In the genomic region with DNA sequence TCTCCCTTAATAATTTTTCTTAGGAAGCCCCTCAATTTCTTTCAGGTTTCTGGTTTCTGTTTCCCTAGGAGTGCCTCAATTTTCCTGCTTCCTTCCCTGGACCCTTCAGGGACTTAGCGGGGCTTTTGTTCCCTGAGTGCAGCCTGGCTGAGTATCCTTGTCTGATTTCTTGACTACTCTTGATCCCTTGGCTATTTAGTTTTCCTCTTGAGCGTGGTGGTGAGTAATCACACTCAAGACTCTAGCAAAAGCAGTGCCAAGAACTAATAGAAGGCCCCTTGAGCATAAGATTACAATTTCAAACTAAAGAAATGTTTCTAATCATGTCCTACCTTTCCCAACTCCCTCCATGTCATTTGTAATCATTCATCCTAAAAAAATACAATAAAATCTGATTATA, we compare ENCODE assay signal across 16 cellular contexts.
DNase-seq lines count a peak whose midpoint lies in the region; ATAC-seq and TF ChIP-seq lines count a peak whose summit lies in the region.
"Had no signal": no experiment of that assay in that cellular context is flagged by ENCODE, and none has a peak within 500 bp of the region (broad histone marks: within the 10 kb centered on the region; RNA-seq: fewer than 3 reads in every experiment).

No MANE protein-coding gene starts in this region.

- H3K4me3 ChIP-seq in GM23248: no peak overlapping the region
- no peak overlapping the region for H3K4me3 ChIP-seq in astrocyte of the cerebellum (ENCODE audit: low read depth, low read length)
- no peak overlapping the region for H3K4me3 ChIP-seq in fibroblast of villous mesenchyme (ENCODE audit: low read depth, low read length)
- H3K4me3 ChIP-seq in upper lobe of left lung: no peak overlapping the region
- H3K4me3 ChIP-seq in mucosa of descending colon: no peak overlapping the region

- intact Hi-C loops in mucosa of descending colon (cut with DNase I, micrococcal nuclease): no loop called here
- intact Hi-C loops in sciatic nerve (cut with DNase I): no loop called here

- 55 to 65% methylated on average over 2 of the region's 2 CpGs for WGBS in GM23248 (ENCODE audit: low coverage in 1 of 2, low lambda C conversion rate in 2 of 2, missing lambda C conversion rate in 2 of 2), 2 experiments
- WGBS in upper lobe of left lung, 2 donors: 41 to 60% methylated on average over 2 of the region's 2 CpGs

- H3K4me1 ChIP-seq in GM23248 (ENCODE audit: insufficient read depth) (peaks cover 50% of the 10 kb centered on the region), upper lobe of left lung (peaks cover 3 to 34% (median 11%) of the 10 kb centered on the region in 4 donors), mucosa of descending colon (ENCODE audit: low read depth) (no peaks in the 10 kb centered on the region)

- H3K79me2 ChIP-seq in GM23248 (ENCODE audit: insufficient read depth): no peaks in the 10 kb centered on the region

- TF ChIP-seq EP300 in upper lobe of left lung (IDR thresholded peaks at IDR 0.05): peak in 1 of 4 donors; percentile 66

- H3K36me3 ChIP-seq in GM23248 (ENCODE audit: low read depth): no peaks in the 10 kb centered on the region
- H3K36me3 ChIP-seq in upper lobe of left lung: no peaks in the 10 kb centered on the region
- no peaks in the 10 kb centered on the region for H3K36me3 ChIP-seq in mucosa of descending colon (ENCODE audit: low read depth)

- H3K27me3 ChIP-seq in GM23248 (replicated peaks; ENCODE audit: insufficient read depth) (no peaks in the 10 kb centered on the region), upper lobe of left lung (no peaks in the 10 kb centered on the region)

- peak; percentile 63 to 70 for ATAC-seq in upper lobe of left lung (ENCODE audit: low FRiP score in 2 of 2)
- no peak for ATAC-seq in mucosa of descending colon
- no peak for ATAC-seq in sciatic nerve
- ATAC-seq: stimulated activated naive CD8-positive, alpha-beta T cell treated with anti-CD3 and anti-CD28 coated beads, Interleukin-15, amount 100 ng/mL, for 72 hours had no signal

- no peak overlapping the region for H2AFZ ChIP-seq in GM23248

- peaks cover 25% of the 10 kb centered on the region for H3F3A ChIP-seq in GM23248 (ENCODE audit: insufficient read depth)

- H3K9ac ChIP-seq in GM23248: no peak overlapping the region
- H3K9ac ChIP-seq: KMS-11 had no signal

- H3K9me3 ChIP-seq in GM23248 (ENCODE audit: low read depth) (no peaks in the 10 kb centered on the region), upper lobe of left lung (no peaks in the 10 kb centered on the region), mucosa of descending colon (no peaks in the 10 kb centered on the region)

- no peak overlapping the region for H3K27ac ChIP-seq in GM23248
- H3K27ac ChIP-seq in upper lobe of left lung: no peak overlapping the region
- H3K27ac ChIP-seq: KMS-11 had no signal

- H3K9me2 ChIP-seq in GM23248 (ENCODE audit: insufficient read depth): no peaks in the 10 kb centered on the region

- TF ChIP-seq CTCF in astrocyte of the cerebellum (IDR thresholded peaks at IDR 0.05; ENCODE audit: low read depth, low read length, missing control alignments) (no peak), fibroblast of villous mesenchyme (IDR thresholded peaks at IDR 0.05; ENCODE audit: insufficient read depth, low read depth, low read length) (no peak), upper lobe of left lung (IDR thresholded peaks at IDR 0.05) (no peak), mucosa of descending colon (IDR thresholded peaks at IDR 0.05) (no peak)

- in situ Hi-C loops in GM23248 (cut with MboI): no loop called here
- in situ Hi-C loops in astrocyte of the cerebellum (cut with HindIII; ENCODE audit: low sequenced_read_pairs): no loop called here

- DNase-seq in GM23248 (peak; percentile 70), astrocyte of the cerebellum (ENCODE audit: low read depth) (peak; percentile 13), fibroblast of villous mesenchyme (ENCODE audit: low read depth) (peak; percentile 33), upper lobe of left lung (peak in 1 of 2 donors; percentile 55), NCI-H2081 (lab: John Stamatoyannopoulos, UW) (no peak), mucosa of descending colon (no peak), sciatic nerve (ENCODE audit: low spot score) (no peak)
- DNase-seq: activated effector memory CD4-positive, alpha-beta T cell treated with Interleukin-2 at 50 U/mL for 16 hours; aorta; CD4-positive, alpha-beta memory T cell; NCI-H1436; NCI-H446 treated with DMSO at 0.1 percent for 48 hours; OCI-M1; stimulated activated CD4-positive, alpha-beta T cell treated with anti-CD3 and anti-CD28 coated beads, Interleukin-12 subunit alpha, Interleukin-12 subunit beta, amount 100 ng/mL, for 4 hours; stimulated activated naive CD8-positive, alpha-beta T cell treated with anti-CD3 and anti-CD28 coated beads, Interleukin-15, amount 100 ng/mL, for 72 hours had no signal

- no peak overlapping the region for H3K4me2 ChIP-seq in GM23248 (ENCODE audit: unreplicated experiment)
- H3K4me2 ChIP-seq: KMS-11 had no signal

- no peaks in the 10 kb centered on the region for H4K20me1 ChIP-seq in GM23248 (ENCODE audit: insufficient read depth)

- TF ChIP-seq POLR2A in upper lobe of left lung (IDR thresholded peaks at IDR 0.05): no peak

Comparison
In these comparisons a context has a peak if more than half of its experiments do, and no peak if none do; other contexts are left out.
1. DNase-seq: peak in GM23248 (single experiment), astrocyte of the cerebellum (single experiment) and fibroblast of villous mesenchyme (single experiment); none in NCI-H2081 (0 of 2), mucosa of descending colon (0 of 3) and sciatic nerve (single experiment).
2. ATAC-seq: peak in upper lobe of left lung (2 of 2); none in mucosa of descending colon (single experiment) and sciatic nerve (single experiment).